1 cellular context compared by ENCODE assay signal in genomic region chr14:35236806-35237205, GRCh38.
TF ChIP-seq lines count a peak whose summit lies in the region.

No MANE protein-coding gene starts in this region.

TF ChIP-seq in HepG2, 621 proteins besides CTCF, POLR2A, EP300 and RAD21 (continued from another document and continues in another):
- TF ChIP-seq, protein P1, sequence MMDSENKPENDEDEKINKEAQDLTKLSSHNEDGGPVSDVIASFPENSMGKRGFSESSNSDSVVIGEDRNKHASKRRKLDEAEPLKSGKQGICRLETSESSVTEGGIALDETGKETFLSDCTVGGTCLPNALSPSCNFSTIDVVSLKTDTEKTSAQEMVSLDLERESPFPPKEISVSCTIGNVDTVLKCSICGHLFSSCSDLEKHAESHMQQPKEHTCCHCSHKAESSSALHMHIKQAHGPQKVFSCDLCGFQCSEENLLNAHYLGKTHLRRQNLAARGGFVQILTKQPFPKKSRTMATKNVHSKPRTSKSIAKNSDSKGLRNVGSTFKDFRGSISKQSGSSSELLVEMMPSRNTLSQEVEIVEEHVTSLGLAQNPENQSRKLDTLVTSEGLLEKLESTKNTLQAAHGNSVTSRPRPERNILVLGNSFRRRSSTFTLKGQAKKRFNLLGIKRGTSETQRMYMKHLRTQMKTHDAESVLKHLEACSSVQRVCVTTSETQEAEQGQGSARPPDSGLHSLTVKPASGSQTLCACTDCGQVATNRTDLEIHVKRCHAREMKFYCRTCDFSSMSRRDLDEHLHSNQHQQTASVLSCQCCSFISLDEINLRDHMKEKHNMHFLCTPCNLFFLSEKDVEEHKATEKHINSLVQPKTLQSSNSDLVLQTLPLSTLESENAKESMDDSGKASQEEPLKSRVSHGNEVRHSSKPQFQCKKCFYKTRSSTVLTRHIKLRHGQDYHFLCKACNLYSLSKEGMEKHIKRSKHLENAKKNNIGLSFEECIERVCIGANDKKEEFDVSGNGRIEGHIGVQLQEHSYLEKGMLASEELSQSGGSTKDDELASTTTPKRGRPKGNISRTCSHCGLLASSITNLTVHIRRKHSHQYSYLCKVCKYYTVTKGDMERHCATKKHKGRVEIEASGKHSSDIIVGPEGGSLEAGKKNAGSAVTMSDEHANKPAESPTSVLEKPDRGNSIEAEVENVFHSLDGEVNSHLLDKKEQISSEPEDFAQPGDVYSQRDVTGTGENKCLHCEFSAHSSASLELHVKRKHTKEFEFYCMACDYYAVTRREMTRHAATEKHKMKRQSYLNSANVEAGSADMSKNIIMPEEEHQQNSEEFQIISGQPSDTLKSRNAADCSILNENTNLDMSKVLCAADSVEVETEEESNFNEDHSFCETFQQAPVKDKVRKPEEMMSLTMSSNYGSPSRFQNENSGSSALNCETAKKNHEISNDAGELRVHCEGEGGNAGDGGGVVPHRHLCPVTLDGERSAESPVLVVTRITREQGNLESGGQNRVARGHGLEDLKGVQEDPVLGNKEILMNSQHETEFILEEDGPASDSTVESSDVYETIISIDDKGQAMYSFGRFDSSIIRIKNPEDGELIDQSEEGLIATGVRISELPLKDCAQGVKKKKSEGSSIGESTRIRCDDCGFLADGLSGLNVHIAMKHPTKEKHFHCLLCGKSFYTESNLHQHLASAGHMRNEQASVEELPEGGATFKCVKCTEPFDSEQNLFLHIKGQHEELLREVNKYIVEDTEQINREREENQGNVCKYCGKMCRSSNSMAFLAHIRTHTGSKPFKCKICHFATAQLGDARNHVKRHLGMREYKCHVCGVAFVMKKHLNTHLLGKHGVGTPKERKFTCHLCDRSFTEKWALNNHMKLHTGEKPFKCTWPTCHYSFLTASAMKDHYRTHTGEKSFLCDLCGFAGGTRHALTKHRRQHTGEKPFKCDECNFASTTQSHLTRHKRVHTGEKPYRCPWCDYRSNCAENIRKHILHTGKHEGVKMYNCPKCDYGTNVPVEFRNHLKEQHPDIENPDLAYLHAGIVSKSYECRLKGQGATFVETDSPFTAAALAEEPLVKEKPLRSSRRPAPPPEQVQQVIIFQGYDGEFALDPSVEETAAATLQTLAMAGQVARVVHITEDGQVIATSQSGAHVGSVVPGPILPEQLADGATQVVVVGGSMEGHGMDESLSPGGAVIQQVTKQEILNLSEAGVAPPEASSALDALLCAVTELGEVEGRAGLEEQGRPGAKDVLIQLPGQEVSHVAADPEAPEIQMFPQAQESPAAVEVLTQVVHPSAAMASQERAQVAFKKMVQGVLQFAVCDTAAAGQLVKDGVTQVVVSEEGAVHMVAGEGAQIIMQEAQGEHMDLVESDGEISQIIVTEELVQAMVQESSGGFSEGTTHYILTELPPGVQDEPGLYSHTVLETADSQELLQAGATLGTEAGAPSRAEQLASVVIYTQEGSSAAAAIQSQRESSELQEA (CRISPR knock-in tag; IDR thresholded peaks at IDR 0.05; ENCODE audit: not compliant biosample characterization) = no peak
- TF ChIP-seq, protein P2, sequence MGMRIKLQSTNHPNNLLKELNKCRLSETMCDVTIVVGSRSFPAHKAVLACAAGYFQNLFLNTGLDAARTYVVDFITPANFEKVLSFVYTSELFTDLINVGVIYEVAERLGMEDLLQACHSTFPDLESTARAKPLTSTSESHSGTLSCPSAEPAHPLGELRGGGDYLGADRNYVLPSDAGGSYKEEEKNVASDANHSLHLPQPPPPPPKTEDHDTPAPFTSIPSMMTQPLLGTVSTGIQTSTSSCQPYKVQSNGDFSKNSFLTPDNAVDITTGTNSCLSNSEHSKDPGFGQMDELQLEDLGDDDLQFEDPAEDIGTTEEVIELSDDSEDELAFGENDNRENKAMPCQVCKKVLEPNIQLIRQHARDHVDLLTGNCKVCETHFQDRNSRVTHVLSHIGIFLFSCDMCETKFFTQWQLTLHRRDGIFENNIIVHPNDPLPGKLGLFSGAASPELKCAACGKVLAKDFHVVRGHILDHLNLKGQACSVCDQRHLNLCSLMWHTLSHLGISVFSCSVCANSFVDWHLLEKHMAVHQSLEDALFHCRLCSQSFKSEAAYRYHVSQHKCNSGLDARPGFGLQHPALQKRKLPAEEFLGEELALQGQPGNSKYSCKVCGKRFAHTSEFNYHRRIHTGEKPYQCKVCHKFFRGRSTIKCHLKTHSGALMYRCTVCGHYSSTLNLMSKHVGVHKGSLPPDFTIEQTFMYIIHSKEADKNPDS (CRISPR knock-in tag; IDR thresholded peaks at IDR 0.05) = no peak
- TF ChIP-seq ZBTB44 (CRISPR knock-in tag; IDR thresholded peaks at IDR 0.05) (no peak), DDIT3 (CRISPR knock-in tag; IDR thresholded peaks at IDR 0.05) (no peak), SMC3 (IDR thresholded peaks at IDR 0.05; ENCODE audit: low read length) (no peak), JUNB (CRISPR knock-in tag; IDR thresholded peaks at IDR 0.05; ENCODE audit: borderline replicate concordance) (peak; percentile 56; the same call in 1 of the 2 replicates), ATM (IDR thresholded peaks at IDR 0.05; ENCODE audit: borderline replicate concordance) (peak; percentile 74; the same call in 1 of the 2 replicates), TRIM22 (IDR thresholded peaks at IDR 0.05) (peak; percentile 31; the same call in 1 of the 2 replicates), ZZZ3 (CRISPR knock-in tag; IDR thresholded peaks at IDR 0.05; ENCODE audit: borderline replicate concordance) (no peak), TCF7 (IDR thresholded peaks at IDR 0.05; ENCODE audit: low read depth) (no peak), ZNF10 (CRISPR knock-in tag; IDR thresholded peaks at IDR 0.05; ENCODE audit: borderline replicate concordance, low read depth) (no peak), PCBP2 (optimal IDR thresholded peaks at IDR 0.05; ENCODE audit: low read depth, low read length, poor library complexity, severe bottlenecking) (peak; percentile 71), ZNF709 (CRISPR knock-in tag; IDR thresholded peaks at IDR 0.05) (no peak), ZNF225 (CRISPR knock-in tag; IDR thresholded peaks at IDR 0.05) (no peak), ARNT (IDR thresholded peaks at IDR 0.05) (peak; percentile 39; the same call in 1 of the 2 replicates), SIN3A (IDR thresholded peaks at IDR 0.05; ENCODE audit: borderline replicate concordance, low read depth, low read length) (no peak), RAD51 (IDR thresholded peaks at IDR 0.05; ENCODE audit: borderline replicate concordance) (peak; percentile 44; the same call in 1 of the 2 replicates), ZNF766 (CRISPR knock-in tag; IDR thresholded peaks at IDR 0.05; ENCODE audit: borderline replicate concordance) (no peak), TAF1 (CRISPR knock-in tag; IDR thresholded peaks at IDR 0.05) (no peak), ZFYVE20 (CRISPR knock-in tag; IDR thresholded peaks at IDR 0.05; ENCODE audit: borderline replicate concordance, low read depth) (no peak), ZNF33B (CRISPR knock-in tag; IDR thresholded peaks at IDR 0.05) (no peak), ZFP82 (CRISPR knock-in tag; IDR thresholded peaks at IDR 0.05; ENCODE audit: borderline replicate concordance) (no peak), PITX1 (CRISPR knock-in tag; IDR thresholded peaks at IDR 0.05) (no peak)
- TF ChIP-seq, protein P3, sequence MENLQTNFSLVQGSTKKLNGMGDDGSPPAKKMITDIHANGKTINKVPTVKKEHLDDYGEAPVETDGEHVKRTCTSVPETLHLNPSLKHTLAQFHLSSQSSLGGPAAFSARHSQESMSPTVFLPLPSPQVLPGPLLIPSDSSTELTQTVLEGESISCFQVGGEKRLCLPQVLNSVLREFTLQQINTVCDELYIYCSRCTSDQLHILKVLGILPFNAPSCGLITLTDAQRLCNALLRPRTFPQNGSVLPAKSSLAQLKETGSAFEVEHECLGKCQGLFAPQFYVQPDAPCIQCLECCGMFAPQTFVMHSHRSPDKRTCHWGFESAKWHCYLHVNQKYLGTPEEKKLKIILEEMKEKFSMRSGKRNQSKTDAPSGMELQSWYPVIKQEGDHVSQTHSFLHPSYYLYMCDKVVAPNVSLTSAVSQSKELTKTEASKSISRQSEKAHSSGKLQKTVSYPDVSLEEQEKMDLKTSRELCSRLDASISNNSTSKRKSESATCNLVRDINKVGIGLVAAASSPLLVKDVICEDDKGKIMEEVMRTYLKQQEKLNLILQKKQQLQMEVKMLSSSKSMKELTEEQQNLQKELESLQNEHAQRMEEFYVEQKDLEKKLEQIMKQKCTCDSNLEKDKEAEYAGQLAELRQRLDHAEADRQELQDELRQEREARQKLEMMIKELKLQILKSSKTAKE (CRISPR knock-in tag; IDR thresholded peaks at IDR 0.05; ENCODE audit: borderline replicate concordance) = no peak
- TF ChIP-seq, protein P4, sequence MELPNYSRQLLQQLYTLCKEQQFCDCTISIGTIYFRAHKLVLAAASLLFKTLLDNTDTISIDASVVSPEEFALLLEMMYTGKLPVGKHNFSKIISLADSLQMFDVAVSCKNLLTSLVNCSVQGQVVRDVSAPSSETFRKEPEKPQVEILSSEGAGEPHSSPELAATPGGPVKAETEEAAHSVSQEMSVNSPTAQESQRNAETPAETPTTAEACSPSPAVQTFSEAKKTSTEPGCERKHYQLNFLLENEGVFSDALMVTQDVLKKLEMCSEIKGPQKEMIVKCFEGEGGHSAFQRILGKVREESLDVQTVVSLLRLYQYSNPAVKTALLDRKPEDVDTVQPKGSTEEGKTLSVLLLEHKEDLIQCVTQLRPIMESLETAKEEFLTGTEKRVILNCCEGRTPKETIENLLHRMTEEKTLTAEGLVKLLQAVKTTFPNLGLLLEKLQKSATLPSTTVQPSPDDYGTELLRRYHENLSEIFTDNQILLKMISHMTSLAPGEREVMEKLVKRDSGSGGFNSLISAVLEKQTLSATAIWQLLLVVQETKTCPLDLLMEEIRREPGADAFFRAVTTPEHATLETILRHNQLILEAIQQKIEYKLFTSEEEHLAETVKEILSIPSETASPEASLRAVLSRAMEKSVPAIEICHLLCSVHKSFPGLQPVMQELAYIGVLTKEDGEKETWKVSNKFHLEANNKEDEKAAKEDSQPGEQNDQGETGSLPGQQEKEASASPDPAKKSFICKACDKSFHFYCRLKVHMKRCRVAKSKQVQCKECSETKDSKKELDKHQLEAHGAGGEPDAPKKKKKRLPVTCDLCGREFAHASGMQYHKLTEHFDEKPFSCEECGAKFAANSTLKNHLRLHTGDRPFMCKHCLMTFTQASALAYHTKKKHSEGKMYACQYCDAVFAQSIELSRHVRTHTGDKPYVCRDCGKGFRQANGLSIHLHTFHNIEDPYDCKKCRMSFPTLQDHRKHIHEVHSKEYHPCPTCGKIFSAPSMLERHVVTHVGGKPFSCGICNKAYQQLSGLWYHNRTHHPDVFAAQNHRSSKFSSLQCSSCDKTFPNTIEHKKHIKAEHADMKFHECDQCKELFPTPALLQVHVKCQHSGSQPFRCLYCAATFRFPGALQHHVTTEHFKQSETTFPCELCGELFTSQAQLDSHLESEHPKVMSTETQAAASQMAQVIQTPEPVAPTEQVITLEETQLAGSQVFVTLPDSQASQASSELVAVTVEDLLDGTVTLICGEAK (IDR thresholded peaks at IDR 0.05) = peak; percentile 27; the same call in 1 of the 2 replicates
- TF ChIP-seq, protein P4 (CRISPR knock-in tag; IDR thresholded peaks at IDR 0.05) = no peak
